In genomic region chr12:3842517-3842916, GRCh38 we compare ENCODE assay signal across 22 cellular contexts. TPM values are rescaled to one million over a fixed set of nuclear protein-coding genes. Genes with fewer than 3 reads are reported as not detected.
A peak's percentile ranks its signal among the peaks of the same experiment; 100 is the strongest.
DNase-seq lines count a peak whose midpoint lies in the region; ATAC-seq, FAIRE-seq and TF ChIP-seq lines count a peak whose summit lies in the region.
"Had no signal": no experiment of that assay in that cellular context is flagged by ENCODE, and none has a peak within 500 bp of the region (broad histone marks: within the 10 kb centered on the region; RNA-seq: fewer than 3 reads in every experiment).

No MANE protein-coding gene starts in this region.

- no peaks in the 10 kb centered on the region for H3K27me3 Mint-ChIP-seq in CD4-positive, alpha-beta T cell
- H3K27me3 Mint-ChIP-seq in memory B cell, result no peaks in the 10 kb centered on the region
- H3K27me3 Mint-ChIP-seq: CD4-positive, alpha-beta memory T cell had no signal

- no peaks in the 10 kb centered on the region for H3K36me3 ChIP-seq in PC-3 (ENCODE audit: low read depth, low read length)
- H3K36me3 ChIP-seq: BE2C had no signal

- H3K27ac ChIP-seq in CD4-positive, alpha-beta T cell (ENCODE audit: low read depth, low read length), result no peak overlapping the region
- no peak overlapping the region for H3K27ac ChIP-seq in PC-3 (ENCODE audit: low read length)
- H3K27ac ChIP-seq in coronary artery, result no peak overlapping the region
- H3K27ac ChIP-seq: 22Rv1; A549; BLaER1 treated with 17β-estradiol and CSF1 and Interleukin-3, amounts not matched to agents 10 nM and 100 nM had no signal

- no peak for DNase-seq in CD4-positive, alpha-beta T cell
- DNase-seq in PC-3, result peak; percentile 39
- no peak for DNase-seq in memory B cell (ENCODE audit: low spot score in 2 of 2)
- no peak for DNase-seq in A172 (ENCODE audit: low spot score)
- DNase-seq in coronary artery (ENCODE audit: low spot score), result no peak
- DNase-seq: ACHN; AML-193; BE2C; Calu3; CD4-positive, alpha-beta memory T cell; COR-L47; DMS53; DMS79 treated with DMSO at 0.1 percent for 48 hours; H9 had no signal

- H3K9me3 ChIP-seq in CD4-positive, alpha-beta T cell (ENCODE audit: control insufficient read depth, low read length), result no peaks in the 10 kb centered on the region
- no peaks in the 10 kb centered on the region for H3K9me3 ChIP-seq in PC-3 (ENCODE audit: low read length)
- H3K9me3 ChIP-seq: A549, BE2C had no signal

- no peaks in the 10 kb centered on the region for H4K20me1 ChIP-seq in PC-3 (ENCODE audit: low read length)

- peaks cover 61% of the 10 kb centered on the region for H3K4me1 Mint-ChIP-seq in CD4-positive, alpha-beta T cell (ENCODE audit: low read depth)
- H3K4me1 Mint-ChIP-seq in memory B cell, result peaks cover 28% of the 10 kb centered on the region

- no peaks in the 10 kb centered on the region for H3K79me2 ChIP-seq in PC-3 (ENCODE audit: low read length)

- no peaks in the 10 kb centered on the region; the same call in 1 of the 2 replicates for H3K4me1 ChIP-seq in PC-3 (ENCODE audit: insufficient read depth, low read length)
- H3K4me1 ChIP-seq: A549, BE2C had no signal

- no peak for TF ChIP-seq CTCF in CD4-positive, alpha-beta T cell (IDR thresholded peaks at IDR 0.05)
- TF ChIP-seq CTCF in PC-3 (conservative IDR thresholded peaks at IDR 0.05; ENCODE audit: low read depth, low read length) (no peak), coronary artery (IDR thresholded peaks at IDR 0.05) (no peak)

- no peak overlapping the region for H2AFZ ChIP-seq in PC-3 (ENCODE audit: low read length)
- H2AFZ ChIP-seq: GM23338 had no signal

- peaks cover under 1% of the 10 kb centered on the region for H3K9me3 Mint-ChIP-seq in CD4-positive, alpha-beta T cell
- peaks cover 7% of the 10 kb centered on the region for H3K9me3 Mint-ChIP-seq in memory B cell

- H3K4me2 ChIP-seq in PC-3 (ENCODE audit: low read length), result no peak overlapping the region
- H3K4me2 ChIP-seq: A549; BLaER1 treated with 17β-estradiol and CSF1 and Interleukin-3, amounts not matched to agents 10 nM and 100 nM; GM23338 had no signal

- POLR2A ChIA-PET in CD4-positive, alpha-beta T cell (lab: Charles Lee), result no interaction called here
- POLR2A ChIA-PET in PC-3 (lab: Charles Lee; ENCODE audit: unreplicated experiment), result no interaction called here

- no peaks in the 10 kb centered on the region for H3K27me3 ChIP-seq in CD4-positive, alpha-beta T cell (ENCODE audit: control insufficient read depth, insufficient read depth, low read length)
- H3K27me3 ChIP-seq in PC-3 (ENCODE audit: low read length), result no peaks in the 10 kb centered on the region
- H3K27me3 ChIP-seq: BE2C; BLaER1 treated with 17β-estradiol and CSF1 and Interleukin-3, amounts not matched to agents 10 nM and 100 nM had no signal

- H3K4me3 ChIP-seq in PC-3 (ENCODE audit: low read length) (no peak overlapping the region), coronary artery (no peak overlapping the region)
- H3K4me3 ChIP-seq: A549; BLaER1 treated with 17β-estradiol and CSF1 and Interleukin-3, amounts not matched to agents 10 nM and 100 nM; GM23338 had no signal

- H3K9me2 ChIP-seq in PC-3 (replicated peaks; ENCODE audit: low read length), result no peaks in the 10 kb centered on the region

- peaks cover 84% of the 10 kb centered on the region for H3K36me3 Mint-ChIP-seq in CD4-positive, alpha-beta T cell (ENCODE audit: low read depth)
- peaks cover 22% of the 10 kb centered on the region for H3K36me3 Mint-ChIP-seq in memory B cell

- CTCF ChIA-PET in CD4-positive, alpha-beta T cell (lab: Charles Lee), result no interaction called here
- CTCF ChIA-PET in PC-3 (lab: Charles Lee), result no interaction called here

- no peak overlapping the region for H3K4me3 Mint-ChIP-seq in CD4-positive, alpha-beta T cell
- no peak overlapping the region for H3K4me3 Mint-ChIP-seq in memory B cell
- H3K4me3 Mint-ChIP-seq: CD14-positive monocyte, GM23338, H9 had no signal

- no TSS peak for BruUV-seq in PC-3 (replicated peaks; lab: Mats Ljungman, UMichigan)

- intact Hi-C loops in CD4-positive, alpha-beta T cell (cut with DNase I, micrococcal nuclease), result no loop called here
- intact Hi-C loops in PC-3 (cut with micrococcal nuclease), result no loop called here

- no peak overlapping the region for H3K9ac ChIP-seq in PC-3 (ENCODE audit: low read length)
- H3K9ac ChIP-seq: BLaER1 treated with 17β-estradiol and CSF1 and Interleukin-3, amounts not matched to agents 10 nM and 100 nM had no signal

- FAIRE-seq in endometrium (lab: Jason Lieb, UNC), result peak; percentile 83

- H3F3A ChIP-seq in PC-3 (ENCODE audit: low read length, unreplicated experiment), result no peaks in the 10 kb centered on the region

- no peak for ATAC-seq in CD4-positive, alpha-beta T cell (ENCODE audit: poor library complexity)
- ATAC-seq in PC-3 (peak; percentile 85), memory B cell (ENCODE audit: low read depth) (no peak), HG03095 (IDR thresholded peaks at IDR 0.05; ENCODE audit: unreplicated experiment) (no peak)
- ATAC-seq: A549, GM23338, HCT116 had no signal

- H3K27ac Mint-ChIP-seq in CD4-positive, alpha-beta T cell, result peak overlapping the region; percentile 16
- peak overlapping the region; percentile 19 for H3K27ac Mint-ChIP-seq in memory B cell
- H3K27ac Mint-ChIP-seq: CD14-positive monocyte, GM23338, H9 had no signal

RNA-seq across cellular contexts. Expression of gene PARP11, which starts 30.7 kb away (rescaled TPM):
- total RNA-seq in CD4-positive, alpha-beta T cell, result 10 to 100 TPM; 13.4 TPM
- 0.98 and 2.2 TPM in 2 replicates for total RNA-seq in PC-3 (2014; rRNA removed)
- 1.5 TPM in 2 replicates for total RNA-seq in A172 (2014; rRNA removed; shearing (Covaris generic))
